ENCODE assay signal across 11 cellular contexts in the genomic region with DNA sequence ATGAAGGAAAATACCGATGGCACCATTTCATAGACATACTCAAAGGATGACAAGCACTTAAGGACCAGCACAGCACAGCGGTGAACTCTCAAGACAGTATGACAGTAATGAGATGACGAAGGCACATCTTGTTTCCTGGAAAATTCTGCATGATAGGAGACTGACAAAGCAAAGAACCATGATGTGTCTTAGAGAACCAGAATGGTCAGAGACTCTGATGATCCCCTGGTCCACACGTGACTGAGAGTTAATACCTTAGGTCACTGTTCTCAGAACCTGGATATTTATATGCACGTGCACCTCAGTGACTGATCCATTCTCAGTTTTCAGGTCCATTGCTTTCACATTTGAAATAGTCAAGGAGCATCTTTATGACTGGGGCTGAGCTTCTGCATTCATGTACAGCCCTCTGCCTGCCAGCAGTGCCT. TPM values are rescaled to one million over a fixed set of nuclear protein-coding genes. Genes with fewer than 3 reads are reported as not detected.
DNase-seq lines count a peak whose midpoint lies in the region; ATAC-seq lines count a peak whose summit lies in the region.
"Had no signal": no experiment of that assay in that cellular context is flagged by ENCODE, and none has a peak within 500 bp of the region (broad histone marks: within the 10 kb centered on the region; RNA-seq: fewer than 3 reads in every experiment).

No MANE protein-coding gene starts in this region.

- no peaks in the 10 kb centered on the region for H3K27me3 Mint-ChIP-seq in activated naive CD4-positive, alpha-beta T cell treated with anti-CD3 and anti-CD28 coated beads for 36 hours (ENCODE audit: low read depth)
- H3K27me3 Mint-ChIP-seq in activated CD4-positive, alpha-beta memory T cell treated with anti-CD3 and anti-CD28 coated beads for 36 hours = no peaks in the 10 kb centered on the region
- H3K27me3 Mint-ChIP-seq in stimulated activated naive CD8-positive, alpha-beta T cell treated with anti-CD3 and anti-CD28 coated beads, Interleukin-15, amount 100 ng/mL, for 72 hours = no peaks in the 10 kb centered on the region

- POLR2A ChIA-PET in activated CD4-positive, alpha-beta memory T cell treated with anti-CD3 and anti-CD28 coated beads for 36 hours (lab: Charles Lee) = no interaction called here

- H3K4me3 Mint-ChIP-seq in activated naive CD4-positive, alpha-beta T cell treated with anti-CD3 and anti-CD28 coated beads for 36 hours = no peak overlapping the region
- H3K4me3 Mint-ChIP-seq in activated CD4-positive, alpha-beta memory T cell treated with anti-CD3 and anti-CD28 coated beads for 36 hours = no peak overlapping the region
- H3K4me3 Mint-ChIP-seq in stimulated activated naive CD8-positive, alpha-beta T cell treated with anti-CD3 and anti-CD28 coated beads, Interleukin-15, amount 100 ng/mL, for 72 hours = peak overlapping the region; percentile 68 to 69

- peaks cover 5% of the 10 kb centered on the region for H3K36me3 Mint-ChIP-seq in activated naive CD4-positive, alpha-beta T cell treated with anti-CD3 and anti-CD28 coated beads for 36 hours (ENCODE audit: low read depth)
- H3K36me3 Mint-ChIP-seq in activated CD4-positive, alpha-beta memory T cell treated with anti-CD3 and anti-CD28 coated beads for 36 hours = peaks cover 14% of the 10 kb centered on the region

- ATAC-seq in HG02798 (IDR thresholded peaks at IDR 0.05; ENCODE audit: poor library complexity, unreplicated experiment) = peak; percentile 50
- peak; percentile 55 for ATAC-seq in stimulated activated naive CD8-positive, alpha-beta T cell treated with anti-CD3 and anti-CD28 coated beads, Interleukin-15, amount 100 ng/mL, for 72 hours

- DNase-seq in activated naive CD4-positive, alpha-beta T cell treated with anti-CD3 and anti-CD28 coated beads for 36 hours = no peak
- DNase-seq in activated naive CD4-positive, alpha-beta T cell treated with Interleukin-2 at 50 U/mL for 16 hours = no peak
- DNase-seq in activated CD4-positive, alpha-beta memory T cell treated with anti-CD3 and anti-CD28 coated beads for 36 hours = peak; percentile 20
- DNase-seq in stimulated activated naive CD8-positive, alpha-beta T cell treated with anti-CD3 and anti-CD28 coated beads, Interleukin-15, amount 100 ng/mL, for 72 hours = peak in 1 of 2 donors; percentile 15
- no peak for DNase-seq in NCI-H510A (lab: John Stamatoyannopoulos, UW)
- DNase-seq in NCI-H1417 treated with DMSO at 0.1 percent for 48 hours (lab: John Stamatoyannopoulos, UW) = no peak
- DNase-seq in DMS53 (lab: John Stamatoyannopoulos, UW) = no peak
- DNase-seq: thyroid gland had no signal

- peaks cover 62% of the 10 kb centered on the region for H3K4me1 Mint-ChIP-seq in activated naive CD4-positive, alpha-beta T cell treated with anti-CD3 and anti-CD28 coated beads for 36 hours (ENCODE audit: low read depth)
- peaks cover 60% of the 10 kb centered on the region for H3K4me1 Mint-ChIP-seq in activated CD4-positive, alpha-beta memory T cell treated with anti-CD3 and anti-CD28 coated beads for 36 hours (ENCODE audit: low read depth)
- peaks cover 81% of the 10 kb centered on the region for H3K4me1 Mint-ChIP-seq in stimulated activated naive CD8-positive, alpha-beta T cell treated with anti-CD3 and anti-CD28 coated beads, Interleukin-15, amount 100 ng/mL, for 72 hours

- H3K27ac Mint-ChIP-seq in activated naive CD4-positive, alpha-beta T cell treated with anti-CD3 and anti-CD28 coated beads for 36 hours = peak overlapping the region; percentile 54
- peak overlapping the region; percentile 83 for H3K27ac Mint-ChIP-seq in activated CD4-positive, alpha-beta memory T cell treated with anti-CD3 and anti-CD28 coated beads for 36 hours
- peak overlapping the region in 1 of 2 donors; percentile 6 for H3K27ac Mint-ChIP-seq in stimulated activated naive CD8-positive, alpha-beta T cell treated with anti-CD3 and anti-CD28 coated beads, Interleukin-15, amount 100 ng/mL, for 72 hours

- intact Hi-C loops in activated naive CD4-positive, alpha-beta T cell treated with anti-CD3 and anti-CD28 coated beads for 36 hours (cut with micrococcal nuclease) = loop anchor here (2.0 to 5.0 kb wide), 3 partner anchors 222 to 447 kb away; no protein-coding TSS in a partner anchor
- intact Hi-C loops in activated CD4-positive, alpha-beta memory T cell treated with anti-CD3 and anti-CD28 coated beads for 36 hours (cut with micrococcal nuclease) = loop anchor here (1.0 to 2.0 kb wide), 3 partner anchors 78 to 222 kb away; partner anchors contain the start of gene YLPM1

- no peaks in the 10 kb centered on the region for H3K9me3 Mint-ChIP-seq in activated naive CD4-positive, alpha-beta T cell treated with anti-CD3 and anti-CD28 coated beads for 36 hours
- no peaks in the 10 kb centered on the region for H3K9me3 Mint-ChIP-seq in activated CD4-positive, alpha-beta memory T cell treated with anti-CD3 and anti-CD28 coated beads for 36 hours
- no peaks in the 10 kb centered on the region for H3K9me3 Mint-ChIP-seq in stimulated activated naive CD8-positive, alpha-beta T cell treated with anti-CD3 and anti-CD28 coated beads, Interleukin-15, amount 100 ng/mL, for 72 hours

- CTCF ChIA-PET in activated naive CD4-positive, alpha-beta T cell treated with anti-CD3 and anti-CD28 coated beads for 36 hours (lab: Charles Lee) = interaction anchor here (1.0 to 2.0 kb wide), 3 partner anchors 20 to 78 kb away, joined by 3 to 6 read pairs (median 5); partner anchors contain the start of gene YLPM1
- CTCF ChIA-PET in activated CD4-positive, alpha-beta memory T cell treated with anti-CD3 and anti-CD28 coated beads for 36 hours (lab: Charles Lee) = interaction anchor here (1.4 to 2.1 kb wide), 3 partner anchors 222 to 232 kb away, joined by 3 to 9 read pairs (median 4); partner anchors contain the start of gene LTBP2

RNA-seq across cellular contexts. Expression of gene PROX2, which starts 35.3 kb away (rescaled TPM):
- total RNA-seq in activated naive CD4-positive, alpha-beta T cell treated with anti-CD3 and anti-CD28 coated beads for 36 hours = under 1 TPM; 0.07 to 0.41 TPM
- total RNA-seq in activated CD4-positive, alpha-beta memory T cell treated with anti-CD3 and anti-CD28 coated beads for 36 hours = under 1 TPM; 0.19 to 0.33 TPM
- total RNA-seq: glomerular endothelial cell, prostate gland, thyroid gland had no signal

RNA-seq across cellular contexts. Expression of gene DLST, which starts 41.1 kb away (rescaled TPM):
- total RNA-seq in activated naive CD4-positive, alpha-beta T cell treated with anti-CD3 and anti-CD28 coated beads for 36 hours = 100 to 1,000 TPM; 126 to 132 TPM
- 100 to 1,000 TPM; 132 to 137 TPM for total RNA-seq in activated CD4-positive, alpha-beta memory T cell treated with anti-CD3 and anti-CD28 coated beads for 36 hours

Comparison
In these comparisons a context has a peak if more than half of its experiments do, and no peak if none do; other contexts are left out.
1. H3K4me3 Mint-ChIP-seq: peak in stimulated activated naive CD8-positive, alpha-beta T cell treated with anti-CD3 and anti-CD28 coated beads, Interleukin-15, amount 100 ng/mL, for 72 hours (2 of 2); none in activated naive CD4-positive, alpha-beta T cell treated with anti-CD3 and anti-CD28 coated beads for 36 hours (single experiment) and activated CD4-positive, alpha-beta memory T cell treated with anti-CD3 and anti-CD28 coated beads for 36 hours (single experiment).